27 cellular contexts compared by ENCODE assay signal in the genomic region with DNA sequence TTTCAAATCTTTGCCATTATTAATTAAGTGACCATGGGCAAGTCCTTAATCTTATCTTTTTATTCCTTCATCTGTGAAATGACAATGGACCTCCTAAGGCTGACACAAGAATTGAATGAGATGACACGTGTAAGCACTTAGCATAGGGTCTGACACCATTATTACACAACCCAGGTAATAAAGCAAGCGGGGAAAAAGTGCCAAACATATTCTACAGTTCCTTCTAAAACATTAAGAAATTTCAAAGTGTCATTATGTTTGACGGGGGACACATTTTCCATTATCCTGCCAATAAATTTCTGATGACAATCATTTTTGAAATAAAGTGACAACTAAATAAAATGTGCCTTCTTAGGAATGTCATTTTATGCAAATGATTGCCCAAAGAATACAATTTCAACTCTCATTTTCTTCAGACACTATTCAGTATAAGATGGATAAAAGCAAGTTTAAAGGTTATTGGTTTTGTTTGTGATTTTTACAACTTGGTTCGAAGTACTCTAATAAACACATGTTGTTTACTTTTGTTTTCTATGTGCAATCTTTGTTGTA. TPM values are rescaled to one million over a fixed set of nuclear protein-coding genes. Genes with fewer than 3 reads are reported as not detected.
"Had no signal": no experiment of that assay in that cellular context is flagged by ENCODE, and none has a peak within 500 bp of the region (broad histone marks: within the 10 kb centered on the region; RNA-seq: fewer than 3 reads in every experiment).

No MANE protein-coding gene starts in this region.

- H3K9ac ChIP-seq: KMS-11 had no signal

- H3K4me2 ChIP-seq: KMS-11 had no signal

- H3K9me3 Mint-ChIP-seq: activated CD4-positive, alpha-beta memory T cell treated with anti-CD3 and anti-CD28 coated beads for 36 hours; activated CD4-positive, alpha-beta T cell treated with anti-CD3 and anti-CD28 coated beads, Interleukin-2, amount 10 ng/mL, durations not matched to agents 7 days and 5 days; activated naive CD4-positive, alpha-beta T cell treated with anti-CD3 and anti-CD28 coated beads, Interleukin-2, amount 10 ng/mL, durations not matched to agents 7 days and 5 days; activated naive CD8-positive, alpha-beta T cell treated with anti-CD3 and anti-CD28 coated beads, Interleukin-2, amount 10 ng/mL, durations not matched to agents 7 days and 5 days; activated T-cell treated with anti-CD3 and anti-CD28 coated beads, Interleukin-2, amount 50 U/mL, for 72 hours; activated T-helper 2 cell treated with anti-CD3 and anti-CD28 coated beads, Interferon-gamma antibody, Interleukin-2, Interleukin-4, amounts not matched to agents 10 μg/mL and 5 μg/mL and 100 μg/mL, durations not matched to agents 14 hours and 24 hours and 36 hours had no signal

- H3K27me3 ChIP-seq: adrenal gland had no signal

- H3K27ac Mint-ChIP-seq: activated CD4-positive, alpha-beta memory T cell treated with anti-CD3 and anti-CD28 coated beads for 36 hours; activated CD4-positive, alpha-beta T cell treated with anti-CD3 and anti-CD28 coated beads, Interleukin-2, amount 10 ng/mL, durations not matched to agents 7 days and 5 days; activated naive CD4-positive, alpha-beta T cell treated with anti-CD3 and anti-CD28 coated beads, Interleukin-2, amount 10 ng/mL, durations not matched to agents 7 days and 5 days; activated naive CD8-positive, alpha-beta T cell treated with anti-CD3 and anti-CD28 coated beads, Interleukin-2, amount 10 ng/mL, durations not matched to agents 7 days and 5 days; activated T-cell treated with anti-CD3 and anti-CD28 coated beads, Interleukin-2, amount 50 U/mL, for 72 hours; activated T-helper 2 cell treated with anti-CD3 and anti-CD28 coated beads, Interferon-gamma antibody, Interleukin-2, Interleukin-4, amounts not matched to agents 10 μg/mL and 5 μg/mL and 100 μg/mL, durations not matched to agents 14 hours and 24 hours and 36 hours had no signal

- H3K27ac ChIP-seq: adrenal gland, KMS-11, VCaP had no signal

- H3K36me3 Mint-ChIP-seq: activated CD4-positive, alpha-beta memory T cell treated with anti-CD3 and anti-CD28 coated beads for 36 hours; activated naive CD4-positive, alpha-beta T cell treated with anti-CD3 and anti-CD28 coated beads, Interleukin-2, amount 10 ng/mL, durations not matched to agents 7 days and 5 days; activated naive CD8-positive, alpha-beta T cell treated with anti-CD3 and anti-CD28 coated beads, Interleukin-2, amount 10 ng/mL, durations not matched to agents 7 days and 5 days had no signal

- H3K36me3 ChIP-seq: adrenal gland, MG63 had no signal

- H3K4me3 ChIP-seq: adrenal gland, MG63 had no signal

- DNase-seq: activated CD4-positive, alpha-beta memory T cell treated with anti-CD3 and anti-CD28 coated beads for 36 hours; activated CD4-positive, alpha-beta T cell treated with anti-CD3 and anti-CD28 coated beads, Interleukin-2, amount 10 ng/mL, durations not matched to agents 7 days and 5 days; activated CD4-positive, CD25-positive, alpha-beta regulatory T cell; activated CD8-positive, alpha-beta memory T cell treated with anti-CD3 and anti-CD28 coated beads for 24 hours; activated gamma-delta T cell treated with Interleukin-2 at 50 U/mL for 16 hours; activated naive CD4-positive, alpha-beta T cell treated with anti-CD3 and anti-CD28 coated beads, Interleukin-2, amount 10 ng/mL, durations not matched to agents 7 days and 5 days; activated naive CD8-positive, alpha-beta T cell treated with anti-CD3 and anti-CD28 coated beads, Interleukin-2, amount 10 ng/mL, durations not matched to agents 7 days and 5 days; activated T-cell treated with anti-CD3 and anti-CD28 coated beads for 4 hours; activated T-cell treated with anti-CD3 and anti-CD28 coated beads, Interleukin-2, amount 50 U/mL, for 72 hours; adrenal gland; anterior cingulate cortex; central memory CD4-positive, alpha-beta T cell; MG63; NCI-H1105 treated with DMSO at 0.1 percent for 48 hours; NCI-H1436 treated with DMSO at 0.1 percent for 48 hours; NCI-H187; NCI-H2081; NCI-H446; NCI-H524; NCI-H748 treated with DMSO at 0.1 percent for 48 hours; SIG-M5; T-helper 2 cell; T1000 had no signal

- ATAC-seq: activated T-cell treated with anti-CD3 and anti-CD28 coated beads, Interleukin-2, amount 50 U/mL, for 72 hours had no signal

- H3K4me3 Mint-ChIP-seq: activated CD4-positive, alpha-beta memory T cell treated with anti-CD3 and anti-CD28 coated beads for 36 hours; activated CD4-positive, alpha-beta T cell treated with anti-CD3 and anti-CD28 coated beads, Interleukin-2, amount 10 ng/mL, durations not matched to agents 7 days and 5 days; activated naive CD4-positive, alpha-beta T cell treated with anti-CD3 and anti-CD28 coated beads, Interleukin-2, amount 10 ng/mL, durations not matched to agents 7 days and 5 days; activated naive CD8-positive, alpha-beta T cell treated with anti-CD3 and anti-CD28 coated beads, Interleukin-2, amount 10 ng/mL, durations not matched to agents 7 days and 5 days; activated T-cell treated with anti-CD3 and anti-CD28 coated beads, Interleukin-2, amount 50 U/mL, for 72 hours had no signal

RNA-seq across cellular contexts. Expression of a gene that starts 3.0 kb away (rescaled TPM):
- total RNA-seq: activated naive CD8-positive, alpha-beta T cell treated with anti-CD3 and anti-CD28 coated beads, Interleukin-2, amount 10 ng/mL, durations not matched to agents 7 days and 5 days; RPMI7951 had no signal
